Comparison of ENCODE assay signal across 1 cellular context in genomic region chr2:159711562-159712193, GRCh38.
TF ChIP-seq lines count a peak whose summit lies in the region.

No MANE protein-coding gene starts in this region.

TF ChIP-seq in HEK293, 187 proteins besides CTCF, POLR2A, EP300 and RAD21 (continued from another document):
- TF ChIP-seq ZBTB6 (tag by site-specific recombination; IDR thresholded peaks at IDR 0.05) (no peak), ZNF544 (tag by site-specific recombination; IDR thresholded peaks at IDR 0.05) (no peak), ZNF398 (tag by site-specific recombination; IDR thresholded peaks at IDR 0.05) (no peak), KLF17 (tag by site-specific recombination; IDR thresholded peaks at IDR 0.05) (no peak), ZNF184 (tag by site-specific recombination; IDR thresholded peaks at IDR 0.05) (no peak), ZNF16 (tag by site-specific recombination; IDR thresholded peaks at IDR 0.05; ENCODE audit: low read depth) (no peak), SCRT2 (tag by site-specific recombination; IDR thresholded peaks at IDR 0.05) (no peak)
